Comparison of ENCODE assay signal across 8 cellular contexts in genomic region chr5:139482050-139482889, GRCh38. TPM values are rescaled to one million over a fixed set of nuclear protein-coding genes. Genes with fewer than 3 reads are reported as not detected.
DNase-seq lines count a peak whose midpoint lies in the region; ATAC-seq and TF ChIP-seq lines count a peak whose summit lies in the region.

STING1 (minus strand) TSS chr5:139482758; CDS start chr5:139481704, 1,054 bp downstream.

- no peak for TF ChIP-seq CTCF in left lung (IDR thresholded peaks at IDR 0.05)

- H3K27ac ChIP-seq in BLaER1 (peak within 1 kb of the TSS; percentile 90), caudate nucleus (ENCODE audit: low read depth, low read length) (peak within 1 kb of the TSS; percentile 80), left lung (peak within 1 kb of the TSS; percentile 96)

- peak within 1 kb of the TSS; percentile 99 for H3K4me2 ChIP-seq in BLaER1

- H3K36me3 ChIP-seq in BLaER1 (peaks cover 6% of the 10 kb centered on the region; the same call in 1 of the 2 replicates), left lung (peaks cover 0 to 17% of the 10 kb centered on the region in 2 donors)

- H4K20me1 ChIP-seq in BLaER1: no peaks in the 10 kb centered on the region

- H3K9ac ChIP-seq in BLaER1: peak within 1 kb of the TSS; percentile 82

- H3K4me1 ChIP-seq in BLaER1: peaks cover 80% of the 10 kb centered on the region
- peaks cover 11 to 68% of the 10 kb centered on the region in 2 donors for H3K4me1 ChIP-seq in left lung

- peak within 1 kb of the TSS; percentile 68 for H3K4me3 ChIP-seq in BLaER1
- peak within 1 kb of the TSS; percentile 38 to 60 for H3K4me3 ChIP-seq in left lung

- intact Hi-C loops in left lung (cut with DNase I): no loop called here

- H3K27me3 ChIP-seq in BLaER1: no peaks in the 10 kb centered on the region
- H3K27me3 ChIP-seq in left lung: no peaks in the 10 kb centered on the region

- H3K9me3 ChIP-seq in BLaER1: no peaks in the 10 kb centered on the region
- no peaks in the 10 kb centered on the region for H3K9me3 ChIP-seq in left lung

- DNase-seq in NCI-H1436 (lab: John Stamatoyannopoulos, UW) (peak; percentile 79), UCSD-AML1 (lab: John Stamatoyannopoulos, UW; ENCODE audit: unreplicated experiment) (peak; percentile 89), caudate nucleus (lab: John Stamatoyannopoulos, UW) (peak in 24 of 61 donors; percentile 10 to 61 (median 30)), left lung (peak; percentile 86 to 92), HuH-7 (ENCODE audit: low spot score) (no peak)
- peak; percentile 49 to 67 for DNase-seq in stimulated activated CD4-positive, alpha-beta T cell treated with anti-CD3 and anti-CD28 coated beads, Interleukin-4, amount 100 ng/mL, for 48 hours (ENCODE audit: low read depth in 2 of 2)

- ATAC-seq in GM21447 (IDR thresholded peaks at IDR 0.05; ENCODE audit: unreplicated experiment): peak; percentile 54
- peak; percentile 78 for ATAC-seq in left lung

RNA-seq across cellular contexts. Expression of gene STING1, which starts in this region (rescaled TPM):
- total RNA-seq in left lung: 100 to 1,000 TPM in 1 of 2 donors, 10 to 100 TPM in 1; 100.0 to 105 TPM
